ENCODE assay signal across 8 cellular contexts in genomic region chr17:6574689-6575595, GRCh38. TPM values are rescaled to one million over a fixed set of nuclear protein-coding genes. Genes with fewer than 3 reads are reported as not detected.
DNase-seq lines count a peak whose midpoint lies in the region; ATAC-seq and TF ChIP-seq lines count a peak whose summit lies in the region.

No MANE protein-coding gene starts in this region.

- ATAC-seq in IMR-90 (ENCODE audit: low read depth), result peak; percentile 77
- peak; percentile 73 to 83 for ATAC-seq in activated T-cell treated with anti-CD3 and anti-CD28 coated beads, Interleukin-2, amount 50 U/mL, for 4 hours
- peak; percentile 80 to 84 for ATAC-seq in right cardiac atrium

- no TSS peak for BruUV-seq in IMR-90 (replicated peaks; lab: Mats Ljungman, UMichigan)

- no peaks in the 10 kb centered on the region for H4K20me1 ChIP-seq in IMR-90 (ENCODE audit: insufficient read depth, low read length)

- H2BK15ac ChIP-seq in IMR-90 (ENCODE audit: low read depth, low read length), result 0 out of 3 replicates have a peak overlapping the region, but pooled peaks have one; percentile 17

- peak overlapping the region; percentile 58 for H2BK5ac ChIP-seq in IMR-90 (ENCODE audit: low read depth, low read length, poor library complexity, severe bottlenecking)

- peaks cover 13 to 22% (median 14%) of the 10 kb centered on the region in 3 donors for H3K4me1 Mint-ChIP-seq in CD8-positive, alpha-beta memory T cell
- H3K4me1 Mint-ChIP-seq in activated T-cell treated with anti-CD3 and anti-CD28 coated beads, Interleukin-2, amount 50 U/mL, for 4 hours (ENCODE audit: low read depth), result peaks cover 14% of the 10 kb centered on the region

- H4K91ac ChIP-seq in IMR-90 (ENCODE audit: insufficient read depth, low read depth, low read length), result peak overlapping the region; percentile 66

- peaks cover 16% of the 10 kb centered on the region for H3K4me1 ChIP-seq in CD8-positive, alpha-beta memory T cell (ENCODE audit: insufficient read depth, low read length)
- peaks cover 17% of the 10 kb centered on the region for H3K4me1 ChIP-seq in IMR-90 (ENCODE audit: control insufficient read depth, insufficient read depth, low read length)
- peaks cover 11% of the 10 kb centered on the region for H3K4me1 ChIP-seq in right cardiac atrium (ENCODE audit: control insufficient read depth, insufficient read depth, low read length)

- H3K36me3 ChIP-seq in CD8-positive, alpha-beta memory T cell (ENCODE audit: insufficient read depth, low read length), result no peaks in the 10 kb centered on the region
- peaks cover 17% of the 10 kb centered on the region for H3K36me3 ChIP-seq in IMR-90 (ENCODE audit: control insufficient read depth, insufficient read depth, low read length)

- H2AK9ac ChIP-seq in IMR-90 (replicated peaks; ENCODE audit: low read depth, low read length, poor library complexity), result no peak overlapping the region

- no peaks in the 10 kb centered on the region for H3K9me3 Mint-ChIP-seq in CD8-positive, alpha-beta memory T cell
- no peaks in the 10 kb centered on the region for H3K9me3 Mint-ChIP-seq in activated T-cell treated with anti-CD3 and anti-CD28 coated beads, Interleukin-2, amount 50 U/mL, for 4 hours

- H2BK20ac ChIP-seq in IMR-90 (ENCODE audit: low read depth, low read length), result peak overlapping the region; percentile 88; the same call in 1 of the 2 replicates

- POLR2A ChIA-PET in CD8-positive, alpha-beta memory T cell (lab: Charles Lee), result no interaction called here
- POLR2A ChIA-PET in IMR-90 (lab: Charles Lee; ENCODE audit: unreplicated experiment), result no interaction called here

- no peak; the same call in 1 of the 2 replicates for TF ChIP-seq RAD21 in IMR-90 (IDR thresholded peaks at IDR 0.05; ENCODE audit: low read length)

- no peaks in the 10 kb centered on the region for H3K9me3 ChIP-seq in CD8-positive, alpha-beta memory T cell (ENCODE audit: low read length)
- H3K9me3 ChIP-seq in IMR-90 (ENCODE audit: control insufficient read depth, insufficient read depth, low read length) (no peaks in the 10 kb centered on the region), right cardiac atrium (ENCODE audit: control insufficient read depth, low read length) (no peaks in the 10 kb centered on the region)

- CTCF ChIA-PET in CD8-positive, alpha-beta memory T cell (lab: Charles Lee), result no interaction called here
- CTCF ChIA-PET in IMR-90 (lab: Yijun Ruan, JAX), result no interaction called here

- peak overlapping the region; percentile 66 to 74 for H4K8ac ChIP-seq in IMR-90 (ENCODE audit: low read depth in 2 of 2, low read length in 2 of 2)

- no peaks in the 10 kb centered on the region for H3K27me3 ChIP-seq in CD8-positive, alpha-beta memory T cell (ENCODE audit: insufficient read depth, low read length, poor library complexity, severe bottlenecking)
- H3K27me3 ChIP-seq in IMR-90 (ENCODE audit: control insufficient read depth, insufficient read depth, low read length) (no peaks in the 10 kb centered on the region), right cardiac atrium (ENCODE audit: control insufficient read depth, insufficient read depth) (no peaks in the 10 kb centered on the region)

- peak overlapping the region in 5 of 8 donors; percentile 20 to 91 (median 61) for H3K27ac Mint-ChIP-seq in CD8-positive, alpha-beta memory T cell

- peak overlapping the region; percentile 66 for H2AFZ ChIP-seq in IMR-90 (replicated peaks; ENCODE audit: low read length, poor library complexity)

- H3K23ac ChIP-seq in IMR-90 (ENCODE audit: low read depth, low read length), result peak overlapping the region; percentile 21; the same call in 1 of the 2 replicates

- peak overlapping the region; percentile 72; the same call in 1 of the 2 replicates for H4K5ac ChIP-seq in IMR-90 (ENCODE audit: low read depth, low read length)

- no peak overlapping the region for H3K56ac ChIP-seq in IMR-90 (ENCODE audit: extremely low read depth, insufficient read depth, low read length)

- no peak for TF ChIP-seq CTCF in IMR-90 (conservative IDR thresholded peaks at IDR 0.05; ENCODE audit: low read depth, low read length)

- DNase-seq in CD8-positive, alpha-beta memory T cell, result peak in 1 of 5 donors; percentile 6
- DNase-seq in IMR-90 (peak; percentile 73), right cardiac atrium (peak; percentile 47 to 73 (median 68)), NCI-H446 treated with DMSO at 0.1 percent for 48 hours (lab: John Stamatoyannopoulos, UW) (no peak), NCI-H146 (lab: John Stamatoyannopoulos, UW) (no peak)
- DNase-seq in activated T-cell treated with anti-CD3 and anti-CD28 coated beads, Interleukin-2, amount 50 U/mL, for 4 hours, result peak; percentile 20
- peak; percentile 52 for DNase-seq in stimulated activated CD4-positive, alpha-beta T cell treated with anti-CD3 and anti-CD28 coated beads, Interleukin-1b, Interleukin-23, amount 100 ng/mL, for 48 hours
- no peak for DNase-seq in effector CD8-positive, alpha-beta T cell (lab: John Stamatoyannopoulos, UW)

- peak overlapping the region; percentile 49 for H3K18ac ChIP-seq in IMR-90 (ENCODE audit: low read depth, low read length)

- peaks cover 5 to 28% (median 11%) of the 10 kb centered on the region in 3 donors for H3K36me3 Mint-ChIP-seq in CD8-positive, alpha-beta memory T cell
- H3K36me3 Mint-ChIP-seq in activated T-cell treated with anti-CD3 and anti-CD28 coated beads, Interleukin-2, amount 50 U/mL, for 4 hours (ENCODE audit: insufficient read depth), result peaks cover 11% of the 10 kb centered on the region

- peak overlapping the region in 3 of 7 donors; percentile 14 to 57 (median 34) for H3K4me3 Mint-ChIP-seq in CD8-positive, alpha-beta memory T cell
- H3K4me3 Mint-ChIP-seq in activated T-cell treated with anti-CD3 and anti-CD28 coated beads, Interleukin-2, amount 50 U/mL, for 4 hours, result peak overlapping the region; percentile 4

- peak overlapping the region; percentile 91 for H3K14ac ChIP-seq in IMR-90 (replicated peaks; ENCODE audit: low read depth, low read length)

- intact Hi-C loops in IMR-90 (cut with micrococcal nuclease) (no loop called here), right cardiac atrium (cut with DNase I) (no loop called here)

- H3K79me1 ChIP-seq in IMR-90 (ENCODE audit: low read depth in 1 of 2, low read length in 2 of 2), result peaks cover 0 to 4% of the 10 kb centered on the region in 2 experiments; a peak in 1 of 4 replicates

- in situ Hi-C loops in IMR-90 (cut with MboI; ENCODE audit: low sequenced_read_pairs), result no loop called here

- peaks cover 0 to 1% of the 10 kb centered on the region in 2 donors for H3K27me3 Mint-ChIP-seq in CD8-positive, alpha-beta memory T cell
- no peaks in the 10 kb centered on the region for H3K27me3 Mint-ChIP-seq in activated T-cell treated with anti-CD3 and anti-CD28 coated beads, Interleukin-2, amount 50 U/mL, for 4 hours (ENCODE audit: low read depth)

- 0 out of 2 replicates have a peak overlapping the region, but pooled peaks have one; percentile 6 for H3K4me2 ChIP-seq in IMR-90 (ENCODE audit: low read depth, low read length)

- H3K4me3 ChIP-seq in CD8-positive, alpha-beta memory T cell (ENCODE audit: low read length), result no peak overlapping the region
- H3K4me3 ChIP-seq in IMR-90 (ENCODE audit: insufficient read depth, low read depth, low read length), result no peak overlapping the region
- H3K4me3 ChIP-seq in right cardiac atrium (ENCODE audit: low read length), result no peak overlapping the region

- H2AK5ac ChIP-seq in IMR-90 (ENCODE audit: low read depth, low read length), result peak overlapping the region; percentile 75

- H3K9ac ChIP-seq in IMR-90 (ENCODE audit: low read depth, low read length), result no peak overlapping the region

- dilution Hi-C loops in IMR-90 (cut with HindIII; ENCODE audit: low sequenced_read_pairs, unreplicated experiment), result no loop called here

- WGBS in IMR-90 (ENCODE audit: extremely low coverage in 2 of 2, insufficient read length in 1 of 2), 2 experiments, result 42% methylated on average over 13 of the region's 23 CpGs; no CpG with 5 or more reads in 1 of the 2 experiments
- 22% methylated on average over 23 of the region's 23 CpGs for WGBS in right cardiac atrium

- peaks cover 13% of the 10 kb centered on the region; the same call in 1 of the 2 replicates for H3K9me1 ChIP-seq in IMR-90 (ENCODE audit: insufficient read depth, low read length)

- H2BK120ac ChIP-seq in IMR-90 (ENCODE audit: low read depth, low read length), result peak overlapping the region; percentile 87; the same call in 1 of the 2 replicates

- H3K27ac ChIP-seq in CD8-positive, alpha-beta memory T cell (ENCODE audit: low read depth, low read length), result no peak overlapping the region
- H3K27ac ChIP-seq in IMR-90 (ENCODE audit: insufficient read depth, low read length), result peak overlapping the region; percentile 29; the same call in 1 of the 2 replicates
- H3K27ac ChIP-seq in right cardiac atrium (ENCODE audit: low read length), result peak overlapping the region; percentile 1

- TF ChIP-seq POLR2A in IMR-90 (IDR thresholded peaks at IDR 0.05; ENCODE audit: low read depth, low read length), result no peak

- H3K4ac ChIP-seq in IMR-90 (ENCODE audit: low read depth, low read length), result peak overlapping the region; percentile 73

TF ChIP-seq in IMR-90, 13 proteins besides CTCF, POLR2A, EP300 and RAD21 (continues in another document):
- no peak for TF ChIP-seq MXI1 (IDR thresholded peaks at IDR 0.05; ENCODE audit: borderline replicate concordance, low read depth, low read length)
- no peak for TF ChIP-seq SMC3 (IDR thresholded peaks at IDR 0.05; ENCODE audit: low read depth, low read length)
- no peak for TF ChIP-seq RCOR1 (IDR thresholded peaks at IDR 0.05; ENCODE audit: insufficient replicate concordance, low read length)
- no peak for TF ChIP-seq CHD1 (IDR thresholded peaks at IDR 0.05; ENCODE audit: low read depth, low read length)
- no peak for TF ChIP-seq USF2 (IDR thresholded peaks at IDR 0.05; ENCODE audit: low read depth, low read length)
- TF ChIP-seq NFE2L2 (IDR thresholded peaks at IDR 0.05; ENCODE audit: low read depth, low read length), result no peak

RNA-seq across cellular contexts. Expression of gene PITPNM3, which starts 18.6 kb away (rescaled TPM):
- total RNA-seq in CD8-positive, alpha-beta memory T cell, result under 1 TPM; 0.40 to 0.50 TPM
- not detected for polyA plus RNA-seq in CD8-positive, alpha-beta memory T cell
- total RNA-seq in IMR-90 (2012; rRNA removed) (0.54 and 0.56 TPM in 2 replicates), right cardiac atrium (1 to 10 TPM in 3 of 4 donors, under 1 TPM in 1; 0.95 to 3.4 (median 2.4) TPM)
- polyA plus RNA-seq in IMR-90 (2012; rRNA removed) (1.7 and 2.0 TPM in 2 replicates), right cardiac atrium (3.0 TPM)
- polyA plus RNA-seq in IMR-90 (2012; cell fraction: cytosol; rRNA removed), result 0.64 and 1.1 TPM in 2 replicates
- polyA plus RNA-seq in IMR-90 (2012; cell fraction: nucleus; rRNA removed; ENCODE audit: low replicate concordance), result 2.9 and 5.2 TPM in 2 replicates
- under 1 TPM; 0.33 to 0.58 (median 0.56) TPM for total RNA-seq in activated T-cell treated with anti-CD3 and anti-CD28 coated beads, Interleukin-2, amount 50 U/mL, for 4 hours

Comparison
In these comparisons a context has a peak if more than half of its experiments do, and no peak if none do; other contexts are left out.
1. DNase-seq: peak in IMR-90 (single experiment), activated T-cell treated with anti-CD3 and anti-CD28 coated beads, Interleukin-2, amount 50 U/mL, for 4 hours (single experiment), right cardiac atrium (3 of 3) and stimulated activated CD4-positive, alpha-beta T cell treated with anti-CD3 and anti-CD28 coated beads, Interleukin-1b, Interleukin-23, amount 100 ng/mL, for 48 hours (single experiment); none in NCI-H446 treated with DMSO at 0.1 percent for 48 hours (single experiment), NCI-H146 (single experiment) and effector CD8-positive, alpha-beta T cell (single experiment).
2. Peak in every context shown above with its lines, with median percentiles within 50 percentile points of each other: ATAC-seq.